ENCODE assay signal across 11 cellular contexts in the genomic region with DNA sequence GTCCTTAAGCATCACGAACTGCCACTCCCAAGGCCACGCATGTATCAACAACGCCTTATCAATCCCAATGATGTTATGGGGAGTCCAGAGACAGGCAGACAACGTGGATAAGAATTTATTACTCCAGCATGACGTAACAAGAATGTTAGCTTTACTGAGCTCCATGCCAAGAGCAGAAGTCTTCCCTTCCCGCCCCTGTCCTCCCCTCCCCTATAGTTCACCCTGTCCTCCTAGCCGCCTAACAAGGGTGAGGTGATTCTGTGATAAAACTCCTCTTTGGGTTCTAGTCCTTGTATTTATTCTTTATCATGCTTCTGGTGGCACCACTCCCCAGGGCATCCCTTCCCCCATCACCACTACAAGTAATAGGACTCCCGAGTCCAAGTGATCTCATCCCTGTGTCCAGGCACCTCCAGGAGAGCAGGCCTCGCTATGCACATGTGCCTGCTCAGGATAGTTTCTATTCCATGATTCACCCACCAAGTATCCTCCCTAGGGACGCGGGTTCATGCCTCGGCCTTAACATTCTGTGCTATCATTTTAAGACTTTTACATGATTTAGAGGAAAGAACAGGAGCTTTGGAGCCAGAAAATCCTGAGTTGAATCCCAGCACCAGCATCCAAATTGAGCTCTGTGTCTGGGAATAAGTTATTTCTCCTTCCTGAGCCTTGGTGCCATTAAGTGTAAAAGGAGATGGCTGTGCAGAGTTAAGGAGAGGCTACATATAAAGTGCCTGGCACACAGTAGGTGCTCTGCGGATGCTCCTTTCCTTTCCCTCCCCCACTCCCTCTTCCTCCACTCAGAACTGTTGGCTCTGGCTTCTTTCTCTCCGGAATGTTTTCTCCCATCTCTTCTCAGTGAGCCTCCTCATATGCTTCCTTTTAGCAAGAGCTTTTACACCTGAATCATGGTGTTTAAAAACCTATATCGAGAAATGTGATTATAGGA. TPM values are rescaled to one million over a fixed set of nuclear protein-coding genes. Genes with fewer than 3 reads are reported as not detected.
DNase-seq lines count a peak whose midpoint lies in the region; ATAC-seq and TF ChIP-seq lines count a peak whose summit lies in the region.
"Had no signal": no experiment of that assay in that cellular context is flagged by ENCODE, and none has a peak within 500 bp of the region (broad histone marks: within the 10 kb centered on the region; RNA-seq: fewer than 3 reads in every experiment).

No MANE protein-coding gene starts in this region.

- peak overlapping the region; percentile 64 for H3K27ac ChIP-seq in smooth muscle cell (ENCODE audit: low read depth)
- H3K27ac ChIP-seq: lower lobe of right lung, stomach had no signal

- no peak overlapping the region for H3K4me2 ChIP-seq in smooth muscle cell

- WGBS in smooth muscle cell (ENCODE audit: low lambda C conversion rate) = 44% methylated on average over 15 of the region's 15 CpGs

- H3K9me3 ChIP-seq in adipocyte (ENCODE audit: control insufficient read depth, low read length) (peaks cover 12% of the 10 kb centered on the region), smooth muscle cell (replicated peaks; ENCODE audit: low read depth) (no peaks in the 10 kb centered on the region)

- peaks cover 3% of the 10 kb centered on the region for H3F3A ChIP-seq in smooth muscle cell (ENCODE audit: low read depth)

- H3K27me3 ChIP-seq in adipocyte (replicated peaks; ENCODE audit: control insufficient read depth, insufficient read depth, low read length) (no peaks in the 10 kb centered on the region), smooth muscle cell (ENCODE audit: low read depth) (no peaks in the 10 kb centered on the region)
- H3K27me3 ChIP-seq: stomach had no signal

- H4K20me1 ChIP-seq in smooth muscle cell (ENCODE audit: low read depth) = no peaks in the 10 kb centered on the region

- no peak overlapping the region for H2AFZ ChIP-seq in smooth muscle cell (ENCODE audit: low read depth)

- peak; percentile 50 to 96 for ATAC-seq in left cardiac atrium

- H3K4me3 ChIP-seq in adipocyte (ENCODE audit: low read length) (peak overlapping the region; percentile 31), smooth muscle cell (no peak overlapping the region)
- H3K4me3 ChIP-seq: lower lobe of right lung, stomach had no signal

- peak; percentile 36 for DNase-seq in GOT3 (lab: John Stamatoyannopoulos, UW)
- peak; percentile 84 for DNase-seq in adipocyte (ENCODE audit: low read depth)
- DNase-seq in left cardiac atrium = peak; percentile 66
- no peak for DNase-seq in smooth muscle cell (lab: John Stamatoyannopoulos, UW; ENCODE audit: unreplicated experiment)
- no peak for DNase-seq in DMS53 treated with DMSO at 0.1 percent for 48 hours (lab: John Stamatoyannopoulos, UW; ENCODE audit: unreplicated experiment)
- DNase-seq in mucosa of gallbladder (ENCODE audit: low spot score) = no peak
- DNase-seq in NCI-H748 (lab: John Stamatoyannopoulos, UW; ENCODE audit: unreplicated experiment) = no peak
- DNase-seq in NCI-H1417 treated with DMSO at 0.1 percent for 48 hours (lab: John Stamatoyannopoulos, UW) = no peak
- DNase-seq: endodermal cell, lower lobe of right lung, stomach had no signal

- H3K4me1 ChIP-seq in adipocyte (ENCODE audit: control insufficient read depth, insufficient read depth, low read length) (peaks cover 24% of the 10 kb centered on the region), smooth muscle cell (ENCODE audit: low read depth) (no peaks in the 10 kb centered on the region)
- H3K4me1 ChIP-seq: lower lobe of right lung, stomach had no signal

- H3K36me3 ChIP-seq in adipocyte (ENCODE audit: control insufficient read depth, insufficient read depth, low read length, severe bottlenecking) (peaks cover 10% of the 10 kb centered on the region), smooth muscle cell (ENCODE audit: low read depth) (no peaks in the 10 kb centered on the region)
- H3K36me3 ChIP-seq: lower lobe of right lung, stomach had no signal

- peak overlapping the region; percentile 62 for H3K9ac ChIP-seq in adipocyte (ENCODE audit: low read length)
- no peak overlapping the region for H3K9ac ChIP-seq in smooth muscle cell (ENCODE audit: low read depth)

- intact Hi-C loops in left cardiac atrium (cut with DNase I) = no loop called here

- no peak for TF ChIP-seq CTCF in smooth muscle cell (IDR thresholded peaks at IDR 0.05; ENCODE audit: borderline replicate concordance, insufficient read depth, poor library complexity, severe bottlenecking)

- H3K79me2 ChIP-seq in smooth muscle cell (ENCODE audit: low read depth) = no peaks in the 10 kb centered on the region

RNA-seq across cellular contexts. Expression of gene GSDME, which starts 15.3 kb away (rescaled TPM):
- total RNA-seq in left cardiac atrium (1 to 10 TPM; 6.4 to 8.6 TPM), smooth muscle cell (17.1 and 19.6 TPM in 2 replicates), mucosa of gallbladder (15.7 TPM)
- polyA plus RNA-seq in smooth muscle cell = 14.8 and 26.3 TPM in 2 replicates

Comparison
In these comparisons a context has a peak if more than half of its experiments do, and no peak if none do; other contexts are left out.
1. DNase-seq: peak in GOT3 (single experiment), adipocyte (single experiment) and left cardiac atrium (single experiment); none in smooth muscle cell (single experiment), DMS53 treated with DMSO at 0.1 percent for 48 hours (single experiment), mucosa of gallbladder (single experiment), NCI-H748 (single experiment) and NCI-H1417 treated with DMSO at 0.1 percent for 48 hours (single experiment).